In the genomic region with DNA sequence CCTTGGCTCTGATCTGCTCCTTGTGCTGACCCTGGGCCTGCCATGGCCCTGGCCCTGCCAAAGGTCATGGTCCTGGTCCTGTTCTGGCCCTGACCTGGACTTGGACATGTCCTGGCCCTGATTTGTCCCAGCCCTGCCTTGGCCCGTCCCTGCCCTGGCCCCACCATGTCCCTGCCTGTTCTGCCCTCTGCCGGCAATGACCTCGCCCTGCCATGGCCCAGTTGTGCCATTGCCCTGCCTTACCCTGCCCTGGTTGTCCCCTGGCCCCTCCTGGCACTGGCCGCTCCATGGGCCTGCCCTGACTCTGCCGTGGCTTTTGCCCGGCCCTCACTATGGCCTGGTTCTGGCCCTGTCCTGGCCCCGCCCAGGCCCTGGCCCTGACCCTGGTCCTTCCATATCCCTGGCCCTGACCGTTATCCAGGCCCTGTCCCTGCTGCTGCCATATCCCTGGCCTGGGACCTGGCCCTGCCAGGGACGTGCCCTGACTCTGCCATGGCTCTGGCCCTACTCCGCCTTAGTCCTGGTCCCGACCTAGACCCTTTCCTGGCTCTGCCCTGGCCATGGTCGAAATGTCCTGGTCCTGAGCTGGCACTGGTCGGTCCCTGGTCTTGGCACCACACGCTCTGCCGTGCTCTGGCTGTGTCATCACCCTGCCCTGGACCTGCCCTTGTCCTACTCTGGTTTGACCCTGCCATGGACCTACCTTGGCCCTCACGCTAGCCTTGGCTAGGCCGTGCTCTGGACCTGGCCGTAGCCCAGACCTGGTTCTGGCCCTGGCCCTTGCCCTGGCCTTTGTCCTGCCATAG, we compare ENCODE assay signal across 31 cellular contexts. TPM values are rescaled to one million over a fixed set of nuclear protein-coding genes. Genes with fewer than 3 reads are reported as not detected.
DNase-seq lines count a peak whose midpoint lies in the region; ATAC-seq and TF ChIP-seq lines count a peak whose summit lies in the region.
"Had no signal": no experiment of that assay in that cellular context is flagged by ENCODE, and none has a peak within 500 bp of the region (broad histone marks: within the 10 kb centered on the region; RNA-seq: fewer than 3 reads in every experiment).

No MANE protein-coding gene starts in this region.

- no peak overlapping the region for H2AFZ ChIP-seq in hepatocyte

- no peaks in the 10 kb centered on the region for H4K20me1 ChIP-seq in hepatocyte (ENCODE audit: insufficient read depth, poor library complexity, severe bottlenecking)

- no peak for TF ChIP-seq CTCF in heart left ventricle (IDR thresholded peaks at IDR 0.05)
- no peak for TF ChIP-seq CTCF in hepatocyte (IDR thresholded peaks at IDR 0.05; ENCODE audit: poor library complexity)
- TF ChIP-seq CTCF in neural crest cell (conservative IDR thresholded peaks at IDR 0.05): no peak

- no peak overlapping the region for H3K4me3 Mint-ChIP-seq in neural crest cell
- H3K4me3 Mint-ChIP-seq: CD4-positive, alpha-beta T cell; IgD-negative memory B cell; naive B cell; T-helper 2 cell treated with Interferon-gamma antibody and Interleukin-4, amounts not matched to agents 5 μg/mL and 100 μg/mL, for 36 hours had no signal

- H3K4me2 ChIP-seq in hepatocyte: no peak overlapping the region
- H3K4me2 ChIP-seq: smooth muscle cell had no signal

- H3K36me3 Mint-ChIP-seq in neural crest cell (ENCODE audit: low read depth): no peaks in the 10 kb centered on the region
- H3K36me3 Mint-ChIP-seq: IgD-negative memory B cell, naive B cell had no signal

- H3K27me3 ChIP-seq in heart left ventricle: no peaks in the 10 kb centered on the region
- H3K27me3 ChIP-seq in hepatocyte: peaks cover 5% of the 10 kb centered on the region
- no peaks in the 10 kb centered on the region for H3K27me3 ChIP-seq in aorta (ENCODE audit: control insufficient read depth in 1 of 2, insufficient read depth in 2 of 2, low read length in 1 of 2)
- H3K27me3 ChIP-seq: heart right ventricle had no signal

- ATAC-seq in heart left ventricle (peak in 3 of 4 donors; percentile 8 to 23 (median 16)), left ventricle myocardium superior (no peak), aorta (ENCODE audit: low FRiP score) (peak; percentile 31), GM21381 (IDR thresholded peaks at IDR 0.05; ENCODE audit: unreplicated experiment) (no peak)

- H3K9me3 Mint-ChIP-seq in neural crest cell: no peaks in the 10 kb centered on the region
- H3K9me3 Mint-ChIP-seq: CD4-positive, alpha-beta T cell; naive B cell; T-helper 2 cell treated with Interferon-gamma antibody and Interleukin-4, amounts not matched to agents 5 μg/mL and 100 μg/mL, for 36 hours had no signal

- intact Hi-C loops in heart left ventricle (cut with DNase I): no loop called here
- intact Hi-C loops in left ventricle myocardium superior (cut with micrococcal nuclease): no loop called here
- intact Hi-C loops in aorta (cut with DNase I): no loop called here

- H3K4me3 ChIP-seq in heart left ventricle (no peak overlapping the region), hepatocyte (no peak overlapping the region), aorta (ENCODE audit: low read length in 2 of 2) (no peak overlapping the region)
- H3K4me3 ChIP-seq: heart right ventricle, smooth muscle cell had no signal

- no peak overlapping the region for H3K27ac ChIP-seq in heart left ventricle
- no peak overlapping the region for H3K27ac ChIP-seq in hepatocyte
- no peak overlapping the region for H3K27ac ChIP-seq in aorta (ENCODE audit: low read depth in 1 of 2, low read length in 2 of 2)
- H3K27ac ChIP-seq: heart right ventricle had no signal

- no peaks in the 10 kb centered on the region for H3K4me1 Mint-ChIP-seq in neural crest cell
- H3K4me1 Mint-ChIP-seq: IgD-negative memory B cell, naive B cell had no signal

- no peaks in the 10 kb centered on the region for H3K4me1 ChIP-seq in heart left ventricle
- H3K4me1 ChIP-seq in hepatocyte (ENCODE audit: insufficient read depth): no peaks in the 10 kb centered on the region
- no peaks in the 10 kb centered on the region for H3K4me1 ChIP-seq in aorta (ENCODE audit: control insufficient read depth in 1 of 2, insufficient read depth in 2 of 2, low read length in 2 of 2)
- H3K4me1 ChIP-seq: heart right ventricle had no signal

- H3K9me3 ChIP-seq in heart left ventricle (no peaks in the 10 kb centered on the region), hepatocyte (ENCODE audit: low read depth) (no peaks in the 10 kb centered on the region), aorta (ENCODE audit: control insufficient read depth, low read length) (no peaks in the 10 kb centered on the region)
- H3K9me3 ChIP-seq: heart right ventricle had no signal

- WGBS in heart left ventricle, 4 donors: 90 to 95% (median 93%) methylated on average over 14 to 18 of the region's 18 CpGs
- 91% methylated on average over 16 of the region's 18 CpGs for whole genome bisulfite sequencing in hepatocyte (ENCODE audit: low lambda C conversion rate, missing lambda C conversion rate)
- WGBS in aorta, 2 donors: 96 to 97% methylated on average over 18 of the region's 18 CpGs

- peaks cover 9% of the 10 kb centered on the region for H3K27me3 Mint-ChIP-seq in neural crest cell (ENCODE audit: low read depth)

- H3K36me3 ChIP-seq in heart left ventricle: no peaks in the 10 kb centered on the region
- no peaks in the 10 kb centered on the region for H3K36me3 ChIP-seq in hepatocyte (replicated peaks; ENCODE audit: insufficient read depth, low read depth)
- no peaks in the 10 kb centered on the region for H3K36me3 ChIP-seq in aorta (ENCODE audit: control insufficient read depth in 1 of 2, insufficient read depth in 2 of 2, low read length in 1 of 2)
- H3K36me3 ChIP-seq: heart right ventricle had no signal

- H3K9me2 ChIP-seq in hepatocyte (replicated peaks; ENCODE audit: insufficient read depth): no peaks in the 10 kb centered on the region

- DNase-seq in heart left ventricle (peak in 1 of 5 donors; percentile 63), left ventricle myocardium superior (no peak), hepatocyte (ENCODE audit: low spot score) (peak; percentile 3), neural crest cell (ENCODE audit: low read depth, low spot score) (no peak), aorta (peak in 1 of 2 donors; percentile 35), NCI-H524 (lab: John Stamatoyannopoulos, UW) (no peak), foreskin melanocyte (no peak)
- DNase-seq: 8988T; activated CD4-positive, alpha-beta T cell treated with anti-CD3 and anti-CD28 coated beads for 4 hours; activated gamma-delta T cell treated with Interleukin-2 at 50 U/mL for 16 hours; activated T-cell treated with anti-CD3 and anti-CD28 coated beads for 4 hours; AML-193; CD4-positive, alpha-beta T cell; cerebellar nuclear complex; mesendoderm; naive B cell; NCI-H1092 treated with DMSO at 0.1 percent for 48 hours; NCI-H187; NCI-H526; NK-92 treated with Interleukin-12 subunit alpha and Interleukin-12 subunit beta, amount 100 ng/mL, for 24 hours; stimulated activated CD4-positive, alpha-beta T cell treated with anti-CD3 and anti-CD28 coated beads, Interleukin-1b, Interleukin-23, amount 100 ng/mL, for 48 hours had no signal

- no peak for TF ChIP-seq POLR2A in heart left ventricle (IDR thresholded peaks at IDR 0.05)

- H3K79me2 ChIP-seq in hepatocyte: no peaks in the 10 kb centered on the region

- H3K27ac Mint-ChIP-seq in neural crest cell (ENCODE audit: unreplicated experiment): peak overlapping the region; percentile 67
- H3K27ac Mint-ChIP-seq: CD4-positive, alpha-beta T cell; IgD-negative memory B cell; naive B cell; T-helper 2 cell treated with Interferon-gamma antibody and Interleukin-4, amounts not matched to agents 5 μg/mL and 100 μg/mL, for 36 hours had no signal

RNA-seq across cellular contexts. Expression of gene ANKRD62, which starts 6.8 kb away (rescaled TPM):
- total RNA-seq in heart left ventricle (not detected), left ventricle myocardium superior (not detected), hepatocyte (not detected in 2 replicates), neural crest cell (not detected in 2 replicates), aorta (not detected)
- polyA plus RNA-seq in heart left ventricle (not detected), hepatocyte (not detected in 2 replicates), aorta (not detected)
- total RNA-seq: CD4-positive, alpha-beta T cell; fibroblast of villous mesenchyme; H4; heart right ventricle; omental fat pad; smooth muscle cell; subcutaneous adipose tissue had no signal
- polyA plus RNA-seq: heart right ventricle, IgD-negative memory B cell, smooth muscle cell, urinary bladder had no signal

Comparison
In these comparisons a context has a peak if more than half of its experiments do, and no peak if none do; other contexts are left out.
1. ATAC-seq: peak in heart left ventricle (3 of 4) and aorta (single experiment); none in left ventricle myocardium superior (single experiment) and GM21381 (single experiment).